8 cellular contexts compared by ENCODE assay signal in genomic region chr17:32609085-32609484, GRCh38.
DNase-seq lines count a peak whose midpoint lies in the region; ATAC-seq and TF ChIP-seq lines count a peak whose summit lies in the region.

No MANE protein-coding gene starts in this region.

- no peak overlapping the region for H3K27ac Mint-ChIP-seq in stimulated activated effector memory CD8-positive, alpha-beta T cell treated with anti-CD3 and anti-CD28 coated beads, Interleukin-12 subunit alpha, Interleukin-12 subunit beta, amount 100 ng/mL, for 72 hours

- H3K27ac ChIP-seq in left lung: no peak overlapping the region

- peak; percentile 51 for ATAC-seq in HG03432 (IDR thresholded peaks at IDR 0.05; ENCODE audit: unreplicated experiment)
- ATAC-seq in left lung: peak; percentile 65
- ATAC-seq in stimulated activated effector memory CD8-positive, alpha-beta T cell treated with anti-CD3 and anti-CD28 coated beads, Interleukin-12 subunit alpha, Interleukin-12 subunit beta, amount 100 ng/mL, for 72 hours: peak; percentile 94
- no peak for ATAC-seq in HG03108 (IDR thresholded peaks at IDR 0.05; ENCODE audit: unreplicated experiment)

- TF ChIP-seq CTCF in GM10248 (IDR thresholded peaks at IDR 0.05; ENCODE audit: control extremely low read depth, extremely low read depth, low read depth, missing control alignments) (peak; percentile 61), left lung (IDR thresholded peaks at IDR 0.05) (peak in 1 of 2 donors; percentile 29)

- no peaks in the 10 kb centered on the region for H3K36me3 Mint-ChIP-seq in stimulated activated effector memory CD8-positive, alpha-beta T cell treated with anti-CD3 and anti-CD28 coated beads, Interleukin-12 subunit alpha, Interleukin-12 subunit beta, amount 100 ng/mL, for 72 hours

- no peaks in the 10 kb centered on the region for H3K27me3 ChIP-seq in left lung

- POLR2A ChIA-PET in GM10248 (lab: Yijun Ruan, JAX): no interaction called here

- H3K4me3 Mint-ChIP-seq in stimulated activated effector memory CD8-positive, alpha-beta T cell treated with anti-CD3 and anti-CD28 coated beads, Interleukin-12 subunit alpha, Interleukin-12 subunit beta, amount 100 ng/mL, for 72 hours: no peak overlapping the region

- no peak overlapping the region for H3K4me3 ChIP-seq in left lung

- H3K4me1 Mint-ChIP-seq in stimulated activated effector memory CD8-positive, alpha-beta T cell treated with anti-CD3 and anti-CD28 coated beads, Interleukin-12 subunit alpha, Interleukin-12 subunit beta, amount 100 ng/mL, for 72 hours: peaks cover 8% of the 10 kb centered on the region

- CTCF ChIA-PET in GM10248 (lab: Yijun Ruan, JAX): interaction anchor here (1.3 to 1.7 kb wide), 4 partner anchors 12 to 50 kb away, joined by 3 to 6 read pairs (median 4); no protein-coding TSS in a partner anchor

- intact Hi-C loops in left lung (cut with DNase I): no loop called here

- H3K9me3 Mint-ChIP-seq in stimulated activated effector memory CD8-positive, alpha-beta T cell treated with anti-CD3 and anti-CD28 coated beads, Interleukin-12 subunit alpha, Interleukin-12 subunit beta, amount 100 ng/mL, for 72 hours: no peaks in the 10 kb centered on the region

- no peaks in the 10 kb centered on the region for H3K36me3 ChIP-seq in left lung

- peaks cover 0 to 7% of the 10 kb centered on the region in 2 donors for H3K4me1 ChIP-seq in left lung

- H3K9me3 ChIP-seq in left lung: no peaks in the 10 kb centered on the region

- DNase-seq in GM10248 (ENCODE audit: extremely low spot score): peak; percentile 67
- peak; percentile 88 for DNase-seq in SKM-1 treated with dmso at 0.1 percent for 144 hours (lab: John Stamatoyannopoulos, UW; ENCODE audit: unreplicated experiment)
- peak; percentile 2 to 64 (median 27) for DNase-seq in activated naive CD4-positive, alpha-beta T cell (lab: John Stamatoyannopoulos, UW)
- peak in 1 of 2 donors; percentile 41 for DNase-seq in left lung
- DNase-seq in stimulated activated effector memory CD8-positive, alpha-beta T cell treated with anti-CD3 and anti-CD28 coated beads, Interleukin-12 subunit alpha, Interleukin-12 subunit beta, amount 100 ng/mL, for 72 hours (ENCODE audit: low spot score in 2 of 2): peak; percentile 12 to 68
- DNase-seq in superior temporal gyrus (ENCODE audit: extremely low spot score): no peak
